Comparison of ENCODE assay signal across 9 cellular contexts in genomic region chr9:94139672-94140417, GRCh38. TPM values are rescaled to one million over a fixed set of nuclear protein-coding genes. Genes with fewer than 3 reads are reported as not detected.
DNase-seq lines count a peak whose midpoint lies in the region; ATAC-seq and TF ChIP-seq lines count a peak whose summit lies in the region.
"Had no signal": no experiment of that assay in that cellular context is flagged by ENCODE, and none has a peak within 500 bp of the region (broad histone marks: within the 10 kb centered on the region; RNA-seq: fewer than 3 reads in every experiment).

No MANE protein-coding gene starts in this region.

- CTCF ChIA-PET in Caco-2 (lab: Charles Lee), result no interaction called here

- H3K4me1 ChIP-seq in right lobe of liver (no peaks in the 10 kb centered on the region), transverse colon (peaks cover 7 to 31% (median 18%) of the 10 kb centered on the region in 4 donors), Caco-2 (no peaks in the 10 kb centered on the region)

- H3K27me3 ChIP-seq in right lobe of liver (no peaks in the 10 kb centered on the region), transverse colon (no peaks in the 10 kb centered on the region), Caco-2 (replicated peaks; ENCODE audit: control insufficient read depth, insufficient read depth, low read length) (no peaks in the 10 kb centered on the region)

- no peak overlapping the region for H3K4me3 ChIP-seq in right lobe of liver
- no peak overlapping the region for H3K4me3 ChIP-seq in transverse colon
- no peak overlapping the region for H3K4me3 ChIP-seq in Caco-2 (ENCODE audit: low read depth, low read length)

- H3K9me3 ChIP-seq in right lobe of liver (no peaks in the 10 kb centered on the region), transverse colon (no peaks in the 10 kb centered on the region), Caco-2 (no peaks in the 10 kb centered on the region)

- BruUV-seq in Caco-2 (replicated peaks; lab: Mats Ljungman, UMichigan), result no TSS peak

- no peaks in the 10 kb centered on the region for H3K9me3 Mint-ChIP-seq in Caco-2 (ENCODE audit: unreplicated experiment)
- H3K9me3 Mint-ChIP-seq: activated T-cell treated with anti-CD3 and anti-CD28 coated beads, Interleukin-2, amount 50 U/mL, for 4 hours had no signal

- H3K4me3 Mint-ChIP-seq in Caco-2 (ENCODE audit: unreplicated experiment), result no peak overlapping the region
- H3K4me3 Mint-ChIP-seq: activated T-cell treated with anti-CD3 and anti-CD28 coated beads, Interleukin-2, amount 50 U/mL, for 4 hours had no signal

- H3K36me3 ChIP-seq in right lobe of liver, result no peaks in the 10 kb centered on the region
- no peaks in the 10 kb centered on the region for H3K36me3 ChIP-seq in transverse colon
- no peaks in the 10 kb centered on the region for H3K36me3 ChIP-seq in Caco-2 (ENCODE audit: control insufficient read depth, insufficient read depth, low read length)

- no peaks in the 10 kb centered on the region for H3K4me1 Mint-ChIP-seq in Caco-2 (ENCODE audit: low read depth, unreplicated experiment)

- TF ChIP-seq EP300 in transverse colon (IDR thresholded peaks at IDR 0.05; ENCODE audit: low read depth), result no peak

- peak; percentile 63 to 88 (median 66) for ATAC-seq in right lobe of liver
- ATAC-seq: activated T-cell treated with anti-CD3 and anti-CD28 coated beads, Interleukin-2, amount 50 U/mL, for 4 hours had no signal

- 67% methylated on average over 13 of the region's 13 CpGs for WGBS in right lobe of liver (ENCODE audit: insufficient coverage, low coverage, low lambda C conversion rate, missing lambda C conversion rate)
- WGBS in transverse colon (ENCODE audit: low coverage in 1 of 2), 2 donors, result 46 to 55% methylated on average over 8 to 13 of the region's 13 CpGs

- peak overlapping the region; percentile 36 for H3K27ac ChIP-seq in caudate nucleus (ENCODE audit: low read depth, low read length)
- peak overlapping the region in 1 of 3 donors; percentile 34 for H3K27ac ChIP-seq in right lobe of liver
- H3K27ac ChIP-seq in transverse colon, result peak overlapping the region; percentile 76 to 89 (median 82)

- in situ Hi-C loops in transverse colon (cut with MboI; ENCODE audit: low pct_ligation_motif_present in 1 of 4, low pct_unique_long_range_greater_than_20kb in 1 of 4, low sequenced_read_pairs in 3 of 4), result no loop called here

- H3K36me3 Mint-ChIP-seq in Caco-2 (ENCODE audit: insufficient read depth, unreplicated experiment), result no peaks in the 10 kb centered on the region

- TF ChIP-seq POLR2A in right lobe of liver (IDR thresholded peaks at IDR 0.05), result no peak
- no peak for TF ChIP-seq POLR2A in transverse colon (IDR thresholded peaks at IDR 0.05)

- TF ChIP-seq CTCF in right lobe of liver (IDR thresholded peaks at IDR 0.05), result no peak
- TF ChIP-seq CTCF in transverse colon (IDR thresholded peaks at IDR 0.05), result no peak
- TF ChIP-seq CTCF in Caco-2 (IDR thresholded peaks at IDR 0.05; ENCODE audit: insufficient read depth in 1 of 2, low read depth in 1 of 2, low read length in 1 of 2, severe bottlenecking in 1 of 2, unreplicated experiment in 1 of 2), result no peak

- H3K27me3 Mint-ChIP-seq in Caco-2 (ENCODE audit: insufficient read depth, unreplicated experiment), result peaks cover 3% of the 10 kb centered on the region

- DNase-seq in M059J (ENCODE audit: low read depth), result peak; percentile 98
- DNase-seq in caudate nucleus (lab: John Stamatoyannopoulos, UW), result peak in 1 of 61 donors; percentile 51
- DNase-seq in right lobe of liver, result peak in 1 of 3 donors; percentile 64
- DNase-seq in transverse colon, result peak; percentile 74
- no peak for DNase-seq in NCI-H345 treated with DMSO at 0.1 percent for 48 hours (lab: John Stamatoyannopoulos, UW; ENCODE audit: unreplicated experiment)
- DNase-seq in DMS53 treated with DMSO at 0.1 percent for 48 hours (lab: John Stamatoyannopoulos, UW; ENCODE audit: unreplicated experiment), result no peak
- DNase-seq in Caco-2, result no peak
- no peak for DNase-seq in globus pallidus (ENCODE audit: low spot score)
- DNase-seq: activated T-cell treated with anti-CD3 and anti-CD28 coated beads, Interleukin-2, amount 50 U/mL, for 4 hours had no signal

- POLR2A ChIA-PET in Caco-2 (lab: Charles Lee), result no interaction called here

- intact Hi-C loops in right lobe of liver (cut with DNase I), result no loop called here
- intact Hi-C loops in transverse colon (cut with DNase I; ENCODE audit: low total_unique reads), result no loop called here
- intact Hi-C loops in Caco-2 (cut with micrococcal nuclease; ENCODE audit: unreplicated experiment), result no loop called here

- H3K27ac Mint-ChIP-seq in Caco-2 (ENCODE audit: unreplicated experiment), result no peak overlapping the region

RNA-seq across cellular contexts. Expression of gene PTPDC1, which starts 55.6 kb away (rescaled TPM):
- 2.2 and 3.9 TPM in 2 replicates for total RNA-seq in M059J (2014; rRNA removed; shearing (Covaris generic))
- total RNA-seq in right lobe of liver (1 to 10 TPM in 5 of 6 experiments, under 1 TPM in 1; 0.86 to 3.3 (median 1.8) TPM), transverse colon (10 to 100 TPM; 11.2 to 25.1 (median 16.0) TPM), Caco-2 (2022) (5.3 and 5.9 TPM in 2 replicates)

Comparison
In these comparisons a context has a peak if more than half of its experiments do, and no peak if none do; other contexts are left out.
1. DNase-seq: peak in M059J (single experiment) and transverse colon (single experiment); none in NCI-H345 treated with DMSO at 0.1 percent for 48 hours (single experiment), DMS53 treated with DMSO at 0.1 percent for 48 hours (single experiment), Caco-2 (0 of 2) and globus pallidus (single experiment).